In genomic region chr13:113317031-113317430, GRCh38 we compare ENCODE assay signal across 26 cellular contexts. TPM values are rescaled to one million over a fixed set of nuclear protein-coding genes. Genes with fewer than 3 reads are reported as not detected.
"Had no signal": no experiment of that assay in that cellular context is flagged by ENCODE, and none has a peak within 500 bp of the region (broad histone marks: within the 10 kb centered on the region; RNA-seq: fewer than 3 reads in every experiment).

No MANE protein-coding gene starts in this region.

- H3K27me3 ChIP-seq: left lung, stomach, testis, thyroid gland, uterus had no signal

- H3K27ac ChIP-seq: left lung, parathyroid adenoma, psoas muscle, skin epidermis, stomach, testis, thyroid gland, uterus had no signal

- H3K36me3 ChIP-seq: uterus had no signal

- H3K4me1 Mint-ChIP-seq: mesothelial cell of epicardium had no signal

- ATAC-seq: left colon; left lung; natural killer cell; sciatic nerve; stimulated activated naive B cell treated with anti-CD40 and anti-IgM and Interleukin-4, amounts not matched to agents 10 μg/mL and 1 μg/mL and 100 μg/mL, for 72 hours; stimulated activated naive CD8-positive, alpha-beta T cell treated with anti-CD3 and anti-CD28 coated beads, Interleukin-15, Interleukin-2, amounts not matched to agents 100 U/mL and 50 U/mL, for 24 hours had no signal

- H3K27me3 Mint-ChIP-seq: naive B cell; stimulated activated naive B cell treated with anti-CD40 and anti-IgM and Interleukin-4, amounts not matched to agents 10 μg/mL and 1 μg/mL and 100 μg/mL, for 72 hours; type B pancreatic cell had no signal

- H3K9me3 ChIP-seq: left lung, psoas muscle, stomach, testis, thyroid gland, uterus had no signal

- H3K9ac ChIP-seq: parathyroid adenoma had no signal

- H3K36me3 Mint-ChIP-seq: type B pancreatic cell had no signal

- H3K4me3 Mint-ChIP-seq: immature natural killer cell; mesothelial cell of epicardium; naive B cell; natural killer cell; stimulated activated naive B cell treated with anti-CD40 and anti-IgM and Interleukin-4, amounts not matched to agents 10 μg/mL and 1 μg/mL and 100 μg/mL, for 72 hours; type B pancreatic cell had no signal

- H3K27ac Mint-ChIP-seq: immature natural killer cell; mesothelial cell of epicardium; naive B cell; stimulated activated naive B cell treated with anti-CD40 and anti-IgM and Interleukin-4, amounts not matched to agents 10 μg/mL and 1 μg/mL and 100 μg/mL, for 72 hours; type B pancreatic cell had no signal

- H3K4me3 ChIP-seq: left lung, lung, psoas muscle, skin epidermis, stomach, testis, thyroid gland, uterus had no signal

- H3K9me3 Mint-ChIP-seq: immature natural killer cell; mesothelial cell of epicardium; naive B cell; natural killer cell; stimulated activated naive B cell treated with anti-CD40 and anti-IgM and Interleukin-4, amounts not matched to agents 10 μg/mL and 1 μg/mL and 100 μg/mL, for 72 hours; type B pancreatic cell had no signal

- H2AFZ ChIP-seq: parathyroid adenoma had no signal

- DNase-seq: hypothalamus; immature natural killer cell; kidney; left colon; mesendoderm; naive B cell; natural killer cell; nucleus accumbens; stimulated activated CD4-positive, alpha-beta T cell treated with anti-CD3 and anti-CD28 coated beads, Interleukin-12 subunit alpha, Interleukin-12 subunit beta, amount 100 ng/mL, for 4 hours; stimulated activated CD4-positive, alpha-beta T cell treated with anti-CD3 and anti-CD28 coated beads, Interleukin-15, amount 100 ng/mL, for 24 hours; stimulated activated CD4-positive, alpha-beta T cell treated with anti-CD3 and anti-CD28 coated beads, Interleukin-2, amount 100 ng/mL, for 24 hours; stimulated activated CD4-positive, alpha-beta T cell treated with anti-CD3 and anti-CD28 coated beads, Interleukin-4, amount 100 ng/mL, for 1 hour; stimulated activated naive B cell treated with anti-CD40 and anti-IgM and Interleukin-4, amounts not matched to agents 10 μg/mL and 1 μg/mL and 100 μg/mL, for 72 hours; stimulated activated naive CD8-positive, alpha-beta T cell treated with anti-CD3 and anti-CD28 coated beads, Interleukin-15, Interleukin-2, amounts not matched to agents 100 U/mL and 50 U/mL, for 24 hours; stomach; testis; thyroid gland; uterus had no signal

- H3K4me1 ChIP-seq: left lung, parathyroid adenoma, psoas muscle, stomach, testis, thyroid gland, uterus had no signal

RNA-seq across cellular contexts. Expression of gene GRTP1, which starts 46.9 kb away (rescaled TPM):
- total RNA-seq: natural killer cell had no signal
